Comparison of ENCODE assay signal across 8 cellular contexts in genomic region chr5:147822686-147823491, GRCh38. TPM values are rescaled to one million over a fixed set of nuclear protein-coding genes. Genes with fewer than 3 reads are reported as not detected.
DNase-seq lines count a peak whose midpoint lies in the region; ATAC-seq and TF ChIP-seq lines count a peak whose summit lies in the region.

No MANE protein-coding gene starts in this region.

- no peak overlapping the region for H3K4me3 ChIP-seq in fibroblast of lung (replicated peaks in 1 of 4; ENCODE audit: control extremely low read depth in 1 of 4, insufficient read depth in 1 of 4, low read depth in 3 of 4, low read length in 4 of 4)

- H3K4me3 Mint-ChIP-seq in activated CD4-positive, alpha-beta T cell treated with anti-CD3 and anti-CD28 coated beads, Interleukin-2, amount 10 ng/mL, durations not matched to agents 24 days and 14 days = no peak overlapping the region
- H3K4me3 Mint-ChIP-seq in natural killer cell treated with Interleukin-12 subunit alpha and Interleukin-12 subunit beta and Interleukin-15 and Interleukin-18, amount 100 ng/mL, for 72 hours = no peak overlapping the region

- no peak overlapping the region for H3K9ac ChIP-seq in fibroblast of lung (ENCODE audit: insufficient read depth, low read length)

- no peak overlapping the region for H3K4me2 ChIP-seq in fibroblast of lung (ENCODE audit: extremely low read depth, insufficient read depth, low read length)

- intact Hi-C loops in activated CD4-positive, alpha-beta T cell treated with anti-CD3 and anti-CD28 coated beads, Interleukin-2, amount 10 ng/mL, durations not matched to agents 24 days and 14 days (cut with micrococcal nuclease) = loop anchor here (1.0 kb wide), 2 partner anchors 195 to 369 kb away; no protein-coding TSS in a partner anchor

- H4K20me1 ChIP-seq in fibroblast of lung (ENCODE audit: control insufficient read depth, extremely low read depth, insufficient read depth, low read length) = no peaks in the 10 kb centered on the region

- no peak overlapping the region for H2AFZ ChIP-seq in fibroblast of lung (ENCODE audit: low read length)

- no peaks in the 10 kb centered on the region for H3K4me1 ChIP-seq in fibroblast of lung (ENCODE audit: control insufficient read depth, extremely low read depth, insufficient read depth, low read length)

- no peaks in the 10 kb centered on the region for H3K9me3 Mint-ChIP-seq in activated CD4-positive, alpha-beta T cell treated with anti-CD3 and anti-CD28 coated beads, Interleukin-2, amount 10 ng/mL, durations not matched to agents 24 days and 14 days
- H3K9me3 Mint-ChIP-seq in natural killer cell treated with Interleukin-12 subunit alpha and Interleukin-12 subunit beta and Interleukin-15 and Interleukin-18, amount 100 ng/mL, for 72 hours = no peaks in the 10 kb centered on the region

- TF ChIP-seq CTCF in fibroblast of lung (conservative IDR thresholded peaks at IDR 0.05 in 1 of 2, IDR thresholded peaks at IDR 0.05 in 1 of 2; ENCODE audit: low read depth in 1 of 2, low read length in 2 of 2) (peak; percentile 96 to 97), omental fat pad (IDR thresholded peaks at IDR 0.05) (peak in 1 of 3 donors; percentile 58)

- no peaks in the 10 kb centered on the region for H3K9me3 ChIP-seq in fibroblast of lung (ENCODE audit: control insufficient read depth, insufficient read depth, low read depth, low read length)

- no peak overlapping the region for H3K27ac ChIP-seq in fibroblast of lung (ENCODE audit: insufficient read depth, low read length)

- DNase-seq in DMS 273 (lab: John Stamatoyannopoulos, UW; ENCODE audit: unreplicated experiment) (peak; percentile 87), NCI-H226 (peak; percentile 3), fibroblast of lung (ENCODE audit: low read depth in 2 of 2) (peak; percentile 59 to 85), omental fat pad (ENCODE audit: low spot score) (no peak)
- DNase-seq in activated CD4-positive, alpha-beta T cell treated with anti-CD3 and anti-CD28 coated beads, Interleukin-2, amount 10 ng/mL, durations not matched to agents 24 days and 14 days = peak; percentile 82
- peak; percentile 61 for DNase-seq in natural killer cell treated with Interleukin-12 subunit alpha and Interleukin-12 subunit beta and Interleukin-15 and Interleukin-18, amount 100 ng/mL, for 72 hours (ENCODE audit: low spot score)

- no peaks in the 10 kb centered on the region for H3K4me1 Mint-ChIP-seq in activated CD4-positive, alpha-beta T cell treated with anti-CD3 and anti-CD28 coated beads, Interleukin-2, amount 10 ng/mL, durations not matched to agents 24 days and 14 days
- peaks cover 0 to 4% of the 10 kb centered on the region in 2 donors for H3K4me1 Mint-ChIP-seq in natural killer cell treated with Interleukin-12 subunit alpha and Interleukin-12 subunit beta and Interleukin-15 and Interleukin-18, amount 100 ng/mL, for 72 hours (ENCODE audit: low read depth in 2 of 2)

- H3K79me2 ChIP-seq in fibroblast of lung (ENCODE audit: control insufficient read depth, insufficient read depth, low read length) = no peaks in the 10 kb centered on the region

- H3K27ac Mint-ChIP-seq in activated CD4-positive, alpha-beta T cell treated with anti-CD3 and anti-CD28 coated beads, Interleukin-2, amount 10 ng/mL, durations not matched to agents 24 days and 14 days = no peak overlapping the region
- H3K27ac Mint-ChIP-seq in natural killer cell treated with Interleukin-12 subunit alpha and Interleukin-12 subunit beta and Interleukin-15 and Interleukin-18, amount 100 ng/mL, for 72 hours = no peak overlapping the region

- no peaks in the 10 kb centered on the region for H3K36me3 ChIP-seq in fibroblast of lung (ENCODE audit: control insufficient read depth, insufficient read depth, low read length)

- H3K27me3 Mint-ChIP-seq in activated CD4-positive, alpha-beta T cell treated with anti-CD3 and anti-CD28 coated beads, Interleukin-2, amount 10 ng/mL, durations not matched to agents 24 days and 14 days = peaks cover 14% of the 10 kb centered on the region
- peaks cover 1 to 5% of the 10 kb centered on the region in 2 donors for H3K27me3 Mint-ChIP-seq in natural killer cell treated with Interleukin-12 subunit alpha and Interleukin-12 subunit beta and Interleukin-15 and Interleukin-18, amount 100 ng/mL, for 72 hours

- ATAC-seq in GM19328 (IDR thresholded peaks at IDR 0.05; ENCODE audit: unreplicated experiment) = peak; percentile 93
- ATAC-seq in HG03196 (IDR thresholded peaks at IDR 0.05; ENCODE audit: unreplicated experiment) = peak; percentile 87
- ATAC-seq in natural killer cell treated with Interleukin-12 subunit alpha and Interleukin-12 subunit beta and Interleukin-15 and Interleukin-18, amount 100 ng/mL, for 72 hours = peak; percentile 79 to 83
- ATAC-seq in omental fat pad (ENCODE audit: low FRiP score) = no peak

- H3K36me3 Mint-ChIP-seq in activated CD4-positive, alpha-beta T cell treated with anti-CD3 and anti-CD28 coated beads, Interleukin-2, amount 10 ng/mL, durations not matched to agents 24 days and 14 days (ENCODE audit: low read depth) = no peaks in the 10 kb centered on the region
- no peaks in the 10 kb centered on the region for H3K36me3 Mint-ChIP-seq in natural killer cell treated with Interleukin-12 subunit alpha and Interleukin-12 subunit beta and Interleukin-15 and Interleukin-18, amount 100 ng/mL, for 72 hours

- no peaks in the 10 kb centered on the region for H3K27me3 ChIP-seq in fibroblast of lung (ENCODE audit: control insufficient read depth, insufficient read depth, low read length)

RNA-seq across cellular contexts. Expression of gene SPINK1, which starts 8.6 kb away (rescaled TPM):
- not detected in 2 replicates for total RNA-seq in activated CD4-positive, alpha-beta T cell treated with anti-CD3 and anti-CD28 coated beads, Interleukin-2, amount 10 ng/mL, durations not matched to agents 24 days and 14 days
- not detected in 2 replicates for total RNA-seq in fibroblast of lung
- polyA plus RNA-seq in fibroblast of lung = not detected in 2 replicates
- not detected in 2 replicates for polyA plus RNA-seq in fibroblast of lung (2012)
- polyA minus RNA-seq in fibroblast of lung (ENCODE audit: low replicate concordance) = not detected in 2 replicates
- not detected for total RNA-seq in natural killer cell treated with Interleukin-12 subunit alpha and Interleukin-12 subunit beta and Interleukin-15 and Interleukin-18, amount 100 ng/mL, for 72 hours
- not detected for total RNA-seq in omental fat pad

RNA-seq across cellular contexts. Expression of gene JAKMIP2, which starts 40.4 kb away (rescaled TPM):
- total RNA-seq in activated CD4-positive, alpha-beta T cell treated with anti-CD3 and anti-CD28 coated beads, Interleukin-2, amount 10 ng/mL, durations not matched to agents 24 days and 14 days = 1.2 and 1.6 TPM in 2 replicates
- total RNA-seq in fibroblast of lung (0.51 and 1.3 TPM in 2 replicates), omental fat pad (1 to 10 TPM in 1 of 4 donors, under 1 TPM in 3; 0.28 to 2.0 (median 0.73) TPM)
- 0.51 and 6.5 TPM in 2 replicates for polyA plus RNA-seq in fibroblast of lung
- polyA plus RNA-seq in fibroblast of lung (2012) = 0.29 and 5.3 TPM in 2 replicates
- not detected in 2 replicates for polyA minus RNA-seq in fibroblast of lung (ENCODE audit: low replicate concordance)
- total RNA-seq in natural killer cell treated with Interleukin-12 subunit alpha and Interleukin-12 subunit beta and Interleukin-15 and Interleukin-18, amount 100 ng/mL, for 72 hours = 1 to 10 TPM; 5.5 to 6.8 TPM

RNA-seq across cellular contexts. Expression of gene SCGB3A2, which starts 55.6 kb away (rescaled TPM):
- total RNA-seq in activated CD4-positive, alpha-beta T cell treated with anti-CD3 and anti-CD28 coated beads, Interleukin-2, amount 10 ng/mL, durations not matched to agents 24 days and 14 days = not detected in 2 replicates
- total RNA-seq in fibroblast of lung = not detected in 2 replicates
- not detected in 2 replicates for polyA plus RNA-seq in fibroblast of lung
- not detected in 2 replicates for polyA plus RNA-seq in fibroblast of lung (2012)
- not detected in 2 replicates for polyA minus RNA-seq in fibroblast of lung (ENCODE audit: low replicate concordance)
- not detected for total RNA-seq in natural killer cell treated with Interleukin-12 subunit alpha and Interleukin-12 subunit beta and Interleukin-15 and Interleukin-18, amount 100 ng/mL, for 72 hours
- total RNA-seq in omental fat pad = not detected
